8 cellular contexts compared by ENCODE assay signal in genomic region chr12:9468998-9469397, GRCh38.
DNase-seq lines count a peak whose midpoint lies in the region; FAIRE-seq and TF ChIP-seq lines count a peak whose summit lies in the region.
"Not testable (repeated sequence)": the region's sequence is repeated elsewhere in the genome, so short reads cannot be mapped to it uniquely, and the experiment has no call there.

No MANE protein-coding gene starts in this region.

- not testable (repeated sequence) for H3K4me2 ChIP-seq in H1 (ENCODE audit: insufficient read depth in 1 of 2, low read depth in 2 of 2, low read length in 2 of 2); osteoblast (ENCODE audit: insufficient read depth, low read length)

- TF ChIP-seq EP300 in Ishikawa (IDR thresholded peaks at IDR 0.05; ENCODE audit: borderline replicate concordance); H1 (IDR thresholded peaks at IDR 0.05; ENCODE audit: borderline replicate concordance in 1 of 2, low read depth in 2 of 2, low read length in 2 of 2); tibial nerve (IDR thresholded peaks at IDR 0.05): not testable (repeated sequence)

- not testable (repeated sequence) for H3K23ac ChIP-seq in H1 (ENCODE audit: insufficient read length)

- H4K91ac ChIP-seq in H1 (replicated peaks; ENCODE audit: insufficient read length, low read length), result not testable (repeated sequence)

- not testable (repeated sequence) for H2BK12ac ChIP-seq in H1 (ENCODE audit: low read depth, low read length)

- H2BK5ac ChIP-seq in H1 (ENCODE audit: low read depth, low read length), result not testable (repeated sequence)

- not testable (repeated sequence) for H3K14ac ChIP-seq in H1 (ENCODE audit: insufficient read length)

- FAIRE-seq in H1 (lab: Jason Lieb, UNC), result peak; percentile 48

- H3K9ac ChIP-seq in H1 (replicated peaks in 1 of 4; ENCODE audit: extremely low read depth in 1 of 4, low read depth in 3 of 4, low read length in 3 of 4), result not testable (repeated sequence)

- H2BK120ac ChIP-seq in H1 (replicated peaks; ENCODE audit: low read depth, low read length), result not testable (repeated sequence)

- POLR2A ChIA-PET in H1 (lab: Charles Lee; ENCODE audit: partially characterized antibody), result interaction anchor here (1.1 to 1.5 kb wide), 2 partner anchors 20 to 104 kb away, joined by 3 to 5 read pairs; no protein-coding TSS in a partner anchor

- H4K5ac ChIP-seq in H1 (ENCODE audit: insufficient read length, low read depth, low read length), result not testable (repeated sequence)

- DNase-seq in DMS53 (lab: John Stamatoyannopoulos, UW), result peak; percentile 94
- peak; percentile 57 to 74 (median 63) for DNase-seq in Peyer's patch
- DNase-seq in activated CD8-positive, alpha-beta memory T cell treated with anti-CD3 and anti-CD28 coated beads, Interleukin-2, amount 50 U/mL, for 4 hours, result peak; percentile 26
- peak; percentile 31 to 72 for DNase-seq in H1 (ENCODE audit: low read depth in 1 of 2, low spot score in 2 of 2)
- peak; percentile 45 for DNase-seq in iPS DF 6.9 (ENCODE audit: low read depth, low spot score)
- DNase-seq in osteoblast (ENCODE audit: insufficient read length, low spot score, missing footprints), result peak; percentile 50
- DNase-seq in tibial nerve (ENCODE audit: low spot score in 2 of 2), result peak; percentile 28 to 35

- H3K36me3 ChIP-seq in Peyer's patch; H1 (ENCODE audit: control insufficient read depth in 2 of 4, insufficient read depth in 4 of 4, low read length in 3 of 4); iPS DF 6.9 (ENCODE audit: control insufficient read depth, insufficient read depth, low read length); osteoblast (ENCODE audit: insufficient read depth, low read length); tibial nerve: not testable (repeated sequence)

- not testable (repeated sequence) for H3K79me2 ChIP-seq in H1 (ENCODE audit: control insufficient read depth in 1 of 2, insufficient read depth in 2 of 2, low read length in 2 of 2); osteoblast (ENCODE audit: insufficient read depth, low read length)

- 66% methylated on average over 6 of the region's 6 CpGs; no CpG with 5 or more reads in 1 of the 2 experiments for WGBS in H1 (ENCODE audit: extremely low coverage in 1 of 2, insufficient coverage in 1 of 2, insufficient read length in 1 of 2, insufficient replicate concordance in 2 of 2, low coverage in 1 of 2, low lambda C conversion rate in 2 of 2, missing lambda C conversion rate in 1 of 2), 2 experiments
- WGBS in iPS DF 6.9 (ENCODE audit: insufficient coverage, insufficient read length), result no CpG with 5 or more reads among the region's 6 CpGs
- 35 to 36% methylated on average over 6 of the region's 6 CpGs for WGBS in tibial nerve, 2 donors

- TF ChIP-seq RAD21 in Ishikawa (IDR thresholded peaks at IDR 0.05; ENCODE audit: low read depth) (peak; percentile 30; the same call in 1 of the 2 replicates), H1 (IDR thresholded peaks at IDR 0.05 in 1 of 2, conservative IDR thresholded peaks at IDR 0.05 in 1 of 2; ENCODE audit: low read depth in 2 of 2, low read length in 2 of 2) (peak; percentile 59 to 64)

- H3K27ac ChIP-seq in Peyer's patch; H1 (ENCODE audit: low read depth, low read length); iPS DF 6.9 (ENCODE audit: low read length); osteoblast (ENCODE audit: low read depth, low read length); tibial nerve: not testable (repeated sequence)

- H3K27me3 ChIP-seq in Peyer's patch; H1 (replicated peaks in 1 of 4; ENCODE audit: control insufficient read depth in 3 of 4, extremely low read depth in 1 of 4, insufficient read depth in 3 of 4, low read length in 3 of 4); iPS DF 6.9 (ENCODE audit: control insufficient read depth, insufficient read depth, low read length); osteoblast (ENCODE audit: insufficient read depth, low read length); tibial nerve: not testable (repeated sequence)

- not testable (repeated sequence) for H3K18ac ChIP-seq in H1 (ENCODE audit: extremely low read depth, low read length)

- H4K8ac ChIP-seq in H1 (ENCODE audit: extremely low read depth, insufficient read depth, low read length), result not testable (repeated sequence)

- H3K4me1 ChIP-seq in Peyer's patch; H1 (replicated peaks in 1 of 4; ENCODE audit: control insufficient read depth in 3 of 4, insufficient read depth in 4 of 4, low read length in 3 of 4); iPS DF 6.9 (ENCODE audit: control insufficient read depth, insufficient read depth, low read length); osteoblast (ENCODE audit: insufficient read depth, low read length); tibial nerve: not testable (repeated sequence)

- not testable (repeated sequence) for TF ChIP-seq POLR2A in Peyer's patch (IDR thresholded peaks at IDR 0.05); H1 (IDR thresholded peaks at IDR 0.05; ENCODE audit: control extremely low read depth in 1 of 2, low read depth in 2 of 2, low read length in 2 of 2); tibial nerve (IDR thresholded peaks at IDR 0.05)

- not testable (repeated sequence) for H2AK5ac ChIP-seq in H1 (ENCODE audit: low read depth, low read length)

- H4K20me1 ChIP-seq in H1 (replicated peaks in 1 of 2; ENCODE audit: control insufficient read depth in 1 of 2, insufficient read depth in 2 of 2, low read length in 2 of 2); osteoblast (ENCODE audit: insufficient read depth, low read length): not testable (repeated sequence)

- H2BK15ac ChIP-seq in H1 (ENCODE audit: low read length), result not testable (repeated sequence)

- H3K9me3 ChIP-seq in Peyer's patch; H1 (ENCODE audit: insufficient read depth in 2 of 2, low read depth in 1 of 2, low read length in 1 of 2); iPS DF 6.9 (ENCODE audit: control insufficient read depth, insufficient read depth, low read length); osteoblast (ENCODE audit: low read depth, low read length); tibial nerve: not testable (repeated sequence)

- H2BK20ac ChIP-seq in H1 (ENCODE audit: low read length), result not testable (repeated sequence)

- H3K56ac ChIP-seq in H1 (replicated peaks; ENCODE audit: insufficient read length, low read depth, low read length), result not testable (repeated sequence)

- not testable (repeated sequence) for H3K23me2 ChIP-seq in H1 (ENCODE audit: low read depth, low read length)

- peak; percentile 19 to 64 (median 43) for TF ChIP-seq CTCF in Peyer's patch (IDR thresholded peaks at IDR 0.05)
- peak; percentile 76 to 88 (median 86) for TF ChIP-seq CTCF in H1 (IDR thresholded peaks at IDR 0.05; ENCODE audit: control extremely low read depth in 1 of 3, insufficient read depth in 1 of 3, low read depth in 1 of 3, low read length in 3 of 3)
- peak; percentile 55 for TF ChIP-seq CTCF in osteoblast (IDR thresholded peaks at IDR 0.05; ENCODE audit: extremely low read depth, low read depth, low read length)
- TF ChIP-seq CTCF in tibial nerve (IDR thresholded peaks at IDR 0.05), result peak; percentile 50 to 74 (median 67)

- not testable (repeated sequence) for H3K4me3 ChIP-seq in Peyer's patch; H1 (ENCODE audit: extremely low read depth in 1 of 4, insufficient read depth in 2 of 4, low read depth in 3 of 4, low read length in 4 of 4); iPS DF 6.9 (ENCODE audit: low read length); osteoblast (ENCODE audit: insufficient read depth, low read length); tibial nerve

- not testable (repeated sequence) for H3K4ac ChIP-seq in H1 (replicated peaks; ENCODE audit: insufficient read length, low read depth, low read length)

- not testable (repeated sequence) for H3K79me1 ChIP-seq in H1 (ENCODE audit: low read depth, low read length)

- CTCF ChIA-PET in H1 (lab: Charles Lee; ENCODE audit: partially characterized antibody), result interaction anchor here (0.6 to 2.5 kb wide), 17 partner anchors 19 to 329 kb away, joined by 3 to 14 read pairs (median 5); no protein-coding TSS in a partner anchor

- not testable (repeated sequence) for H2AFZ ChIP-seq in H1 (ENCODE audit: low read length); osteoblast (ENCODE audit: low read length)

Comparison
In these comparisons a context has a peak if more than half of its experiments do, and no peak if none do; other contexts are left out.
1. DNase-seq: peak in every context shown above with its lines; median percentile 94 in DMS53; 63 in Peyer's patch; 52 in H1; 50 in osteoblast; 45 in iPS DF 6.9; 32 in tibial nerve; 26 in activated CD8-positive, alpha-beta memory T cell treated with anti-CD3 and anti-CD28 coated beads, Interleukin-2, amount 50 U/mL, for 4 hours.